Comparison of ENCODE assay signal across 20 cellular contexts in genomic region chr2:60406192-60406591, GRCh38.
"Had no signal": no experiment of that assay in that cellular context is flagged by ENCODE, and none has a peak within 500 bp of the region (broad histone marks: within the 10 kb centered on the region; RNA-seq: fewer than 3 reads in every experiment).

No MANE protein-coding gene starts in this region.

- H3K4me3 Mint-ChIP-seq: activated T-cell treated with anti-CD3 and anti-CD28 coated beads, Interleukin-2, amount 50 U/mL, for 72 hours; effector memory CD8-positive, alpha-beta T cell; natural killer cell; stimulated activated naive CD8-positive, alpha-beta T cell treated with anti-CD3 and anti-CD28 coated beads, Interleukin-15, amount 100 ng/mL, for 72 hours; WTC11 had no signal

- FAIRE-seq: keratinocyte, small intestine, TTC549 had no signal

- DNase-seq: activated CD4-positive, alpha-beta T cell treated with anti-CD3 and anti-CD28 coated beads for 48 hours; activated CD8-positive, alpha-beta memory T cell treated with anti-CD3 and anti-CD28 coated beads, Interleukin-2, amount 50 U/mL, for 48 hours; activated gamma-delta T cell; activated T-cell treated with anti-CD3 and anti-CD28 coated beads, Interleukin-2, amount 50 U/mL, for 72 hours; amygdala; cerebellar nuclear complex; effector memory CD8-positive, alpha-beta T cell; left lung; mammary epithelial cell; natural killer cell; right cardiac atrium; small intestine; stimulated activated naive CD8-positive, alpha-beta T cell treated with anti-CD3 and anti-CD28 coated beads, Interleukin-15, amount 100 ng/mL, for 72 hours; SW 1271 had no signal

- H3K9me3 Mint-ChIP-seq: activated naive CD4-positive, alpha-beta T cell treated with anti-CD3 and anti-CD28 coated beads, Interleukin-2, amount 50 U/mL, for 72 hours; activated T-cell treated with anti-CD3 and anti-CD28 coated beads, Interleukin-2, amount 50 U/mL, for 72 hours; effector memory CD8-positive, alpha-beta T cell; natural killer cell; stimulated activated naive CD8-positive, alpha-beta T cell treated with anti-CD3 and anti-CD28 coated beads, Interleukin-15, amount 100 ng/mL, for 72 hours; WTC11 had no signal

- H3K4me1 Mint-ChIP-seq: natural killer cell; stimulated activated naive CD8-positive, alpha-beta T cell treated with anti-CD3 and anti-CD28 coated beads, Interleukin-15, amount 100 ng/mL, for 72 hours had no signal

- H3K4me1 ChIP-seq: left lung, prostate gland had no signal

- H3K27ac Mint-ChIP-seq: activated naive CD4-positive, alpha-beta T cell treated with anti-CD3 and anti-CD28 coated beads, Interleukin-2, amount 50 U/mL, for 72 hours; activated T-cell treated with anti-CD3 and anti-CD28 coated beads, Interleukin-2, amount 50 U/mL, for 72 hours; effector memory CD8-positive, alpha-beta T cell; natural killer cell; WTC11 had no signal

- H3K27me3 Mint-ChIP-seq: brain; stimulated activated naive CD8-positive, alpha-beta T cell treated with anti-CD3 and anti-CD28 coated beads, Interleukin-15, amount 100 ng/mL, for 72 hours had no signal

- H3K27ac ChIP-seq: left lung, prostate gland had no signal

- H3K36me3 ChIP-seq: left lung, prostate gland had no signal

- H3K4me3 ChIP-seq: left lung, prostate gland had no signal

- H3K36me3 Mint-ChIP-seq: activated naive CD4-positive, alpha-beta T cell treated with anti-CD3 and anti-CD28 coated beads, Interleukin-2, amount 50 U/mL, for 72 hours; brain; natural killer cell; WTC11 had no signal

- H3K9me3 ChIP-seq: left lung, prostate gland had no signal
